In the genomic region with DNA sequence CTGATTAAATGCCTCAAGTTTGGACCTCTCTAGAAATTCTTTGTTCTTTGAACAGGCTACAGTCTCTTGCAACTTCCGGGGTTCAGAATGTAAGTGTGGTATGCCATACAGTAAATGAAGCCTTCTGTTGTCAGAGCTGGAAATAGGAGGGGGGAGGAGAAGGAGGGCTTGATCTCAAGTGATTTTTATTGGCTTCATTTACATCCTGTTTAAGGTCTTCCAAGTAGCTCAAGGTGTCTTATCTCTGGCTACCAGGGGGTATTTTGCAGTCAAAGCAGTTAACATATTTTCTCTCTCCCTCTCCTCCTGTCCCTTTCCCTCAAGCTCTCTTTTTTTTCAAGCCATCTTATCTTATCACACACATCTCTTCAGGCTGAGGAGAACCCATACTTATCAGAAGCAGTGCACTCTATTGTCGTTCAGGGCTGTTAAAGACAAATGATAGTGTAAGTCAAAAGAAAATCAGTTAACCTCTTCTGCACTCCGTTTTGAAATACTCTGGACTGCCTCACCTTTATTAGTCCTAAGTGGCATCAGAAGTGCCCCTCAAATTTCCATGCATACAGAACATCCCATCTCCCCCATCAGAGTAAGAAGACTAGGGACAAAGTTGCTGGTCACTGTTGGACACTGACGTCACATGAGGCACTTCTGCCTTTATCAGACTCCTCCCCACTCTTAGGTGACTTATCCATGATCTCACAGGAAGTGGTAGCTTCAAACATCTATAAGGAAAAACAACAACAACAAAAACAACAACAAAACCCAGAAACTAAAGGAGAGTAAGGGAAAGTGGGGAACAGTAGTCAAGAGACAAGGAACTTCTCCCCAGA, we compare ENCODE assay signal across 19 cellular contexts.
DNase-seq lines count a peak whose midpoint lies in the region; ATAC-seq and TF ChIP-seq lines count a peak whose summit lies in the region.
"Had no signal": no experiment of that assay in that cellular context is flagged by ENCODE, and none has a peak within 500 bp of the region (broad histone marks: within the 10 kb centered on the region; RNA-seq: fewer than 3 reads in every experiment).

No MANE protein-coding gene starts in this region.

- no peak overlapping the region for H3K23ac ChIP-seq in H9 (ENCODE audit: insufficient read length, low read depth, low read length)

- no peak overlapping the region for H3K14ac ChIP-seq in H9 (ENCODE audit: insufficient read depth, low read length)

- H3K18ac ChIP-seq in H9 (ENCODE audit: insufficient read length, low read depth, low read length) = no peak overlapping the region

- H3K9me3 ChIP-seq in cardiac muscle cell (ENCODE audit: low read depth) (no peaks in the 10 kb centered on the region), neural cell (ENCODE audit: low read length) (no peaks in the 10 kb centered on the region), H9 (ENCODE audit: control insufficient read depth, low read depth, low read length) (no peaks in the 10 kb centered on the region), esophagus squamous epithelium (no peaks in the 10 kb centered on the region)
- H3K9me3 ChIP-seq: adrenal gland, Peyer's patch, stomach, vagina had no signal

- H4K91ac ChIP-seq in H9 (ENCODE audit: insufficient read length, low read depth, low read length) = no peak overlapping the region

- TF ChIP-seq RAD21 in neural cell (conservative IDR thresholded peaks at IDR 0.05) = no peak

- no peak overlapping the region for H3K56ac ChIP-seq in H9 (ENCODE audit: insufficient read length, low read depth, low read length)

- H3K27me3 ChIP-seq in cardiac muscle cell (no peaks in the 10 kb centered on the region), neural cell (ENCODE audit: insufficient read depth, low read depth, low read length) (no peaks in the 10 kb centered on the region), H9 (ENCODE audit: insufficient read depth, low read length) (no peaks in the 10 kb centered on the region), esophagus squamous epithelium (no peaks in the 10 kb centered on the region)
- H3K27me3 ChIP-seq: adrenal gland, Peyer's patch, stomach, vagina had no signal

- no peaks in the 10 kb centered on the region for H3F3A ChIP-seq in neural cell (ENCODE audit: insufficient read depth, low read length, poor library complexity, severe bottlenecking)

- H2BK20ac ChIP-seq in H9 (ENCODE audit: low read depth, low read length, poor library complexity, severe bottlenecking) = no peak overlapping the region

- no peak for TF ChIP-seq POLR2A in esophagus squamous epithelium (IDR thresholded peaks at IDR 0.05)

- H2BK120ac ChIP-seq in H9 (ENCODE audit: low read depth, low read length, poor library complexity, severe bottlenecking) = no peak overlapping the region

- no peak overlapping the region for H4K5ac ChIP-seq in H9 (ENCODE audit: insufficient read length, low read depth, low read length)

- H3K79me2 ChIP-seq in neural cell (replicated peaks; ENCODE audit: insufficient read depth, low read length) = peaks cover 41% of the 10 kb centered on the region
- no peaks in the 10 kb centered on the region for H3K79me2 ChIP-seq in H9 (ENCODE audit: insufficient read depth, low read length)

- no peak overlapping the region for H2BK15ac ChIP-seq in H9 (ENCODE audit: low read depth, low read length)

- no peak for TF ChIP-seq EP300 in neural cell (conservative IDR thresholded peaks at IDR 0.05; ENCODE audit: poor library complexity, severe bottlenecking)

- H2AFZ ChIP-seq in neural cell (ENCODE audit: low read depth, low read length) (no peak overlapping the region), H9 (ENCODE audit: low read length) (no peak overlapping the region)

- H3K36me3 ChIP-seq in cardiac muscle cell = no peaks in the 10 kb centered on the region
- H3K36me3 ChIP-seq in neural cell (ENCODE audit: insufficient read depth, low read length) = no peaks in the 10 kb centered on the region
- no peaks in the 10 kb centered on the region for H3K36me3 ChIP-seq in esophagus squamous epithelium
- H3K36me3 ChIP-seq: adrenal gland, Peyer's patch, stomach, vagina had no signal

- H3K27me3 Mint-ChIP-seq in H9 (ENCODE audit: low read depth) = no peaks in the 10 kb centered on the region
- H3K27me3 Mint-ChIP-seq: activated T-helper 17 cell treated with anti-CD3 and anti-CD28 coated beads, Interleukin-2, amount 50 U/mL, for 72 hours; memory B cell had no signal

- H3K23me2 ChIP-seq in H9 (ENCODE audit: insufficient read length, low read depth, low read length, poor library complexity, severe bottlenecking) = no peaks in the 10 kb centered on the region

- TF ChIP-seq CTCF in cardiac muscle cell (IDR thresholded peaks at IDR 0.05; ENCODE audit: low read depth, low read length) (no peak), neural cell (IDR thresholded peaks at IDR 0.05; ENCODE audit: poor library complexity, severe bottlenecking) (no peak), H9 (conservative IDR thresholded peaks at IDR 0.05) (no peak), esophagus squamous epithelium (IDR thresholded peaks at IDR 0.05) (no peak)

- H3K79me1 ChIP-seq in H9 (ENCODE audit: insufficient read depth, low read depth, low read length, poor library complexity, severe bottlenecking) = no peaks in the 10 kb centered on the region

- no peak overlapping the region for H2BK5ac ChIP-seq in H9 (ENCODE audit: insufficient read length, low read length)

- H3K4me3 ChIP-seq in cardiac muscle cell = no peak overlapping the region
- peak overlapping the region; percentile 31 for H3K4me3 ChIP-seq in neural cell (ENCODE audit: low read length)
- H3K4me3 ChIP-seq in esophagus squamous epithelium = no peak overlapping the region
- H3K4me3 ChIP-seq: adrenal gland, Peyer's patch, stomach, vagina had no signal

- no peaks in the 10 kb centered on the region for H3K9me2 ChIP-seq in neural cell (ENCODE audit: insufficient read depth, low read length)

- H3K9me3 Mint-ChIP-seq in H9 = no peaks in the 10 kb centered on the region
- H3K9me3 Mint-ChIP-seq: activated B cell treated with CpG ODN at 0.5 μM for 24 hours; activated T-helper 17 cell treated with anti-CD3 and anti-CD28 coated beads, Interleukin-2, amount 50 U/mL, for 72 hours; memory B cell had no signal

- no peak overlapping the region for H3K4ac ChIP-seq in H9 (ENCODE audit: low read depth, low read length)

- peaks cover 0 to 7% of the 10 kb centered on the region in 2 experiments; a peak in 2 of 4 replicates for H3K4me1 Mint-ChIP-seq in H9
- H3K4me1 Mint-ChIP-seq: activated B cell treated with CpG ODN at 0.5 μM for 24 hours; activated T-helper 17 cell treated with anti-CD3 and anti-CD28 coated beads, Interleukin-2, amount 50 U/mL, for 72 hours; memory B cell had no signal

- no CpG with 5 or more reads among the region's 4 CpGs for WGBS in H9 (ENCODE audit: extremely low coverage, insufficient read length, low lambda C conversion rate)
- WGBS in esophagus squamous epithelium, 2 donors = 38 to 61% methylated on average over 4 of the region's 4 CpGs

- H4K8ac ChIP-seq in H9 (replicated peaks; ENCODE audit: insufficient read length, low read depth, low read length) = no peak overlapping the region

- no peak for ATAC-seq in Right ventricle myocardium superior (ENCODE audit: poor library complexity)
- ATAC-seq: activated T-helper 17 cell treated with anti-CD3 and anti-CD28 coated beads, Interleukin-2, amount 50 U/mL, for 72 hours had no signal

- intact Hi-C loops in Right ventricle myocardium superior (cut with DNase I) = no loop called here
- intact Hi-C loops in esophagus squamous epithelium (cut with DNase I) = no loop called here

- no peak overlapping the region for H3K27ac Mint-ChIP-seq in H9
- H3K27ac Mint-ChIP-seq: activated B cell treated with CpG ODN at 0.5 μM for 24 hours; activated T-helper 17 cell treated with anti-CD3 and anti-CD28 coated beads, Interleukin-2, amount 50 U/mL, for 72 hours; memory B cell had no signal

- H4K20me1 ChIP-seq in neural cell (ENCODE audit: insufficient read depth) (no peaks in the 10 kb centered on the region), H9 (ENCODE audit: control insufficient read depth, insufficient read depth, insufficient read length) (no peaks in the 10 kb centered on the region)

- H2AK5ac ChIP-seq in H9 (ENCODE audit: insufficient read length, low read length) = no peak overlapping the region

- no peaks in the 10 kb centered on the region for H3K36me3 Mint-ChIP-seq in H9 (ENCODE audit: insufficient read depth in 1 of 3, low read depth in 3 of 3)
- H3K36me3 Mint-ChIP-seq: memory B cell had no signal

- H3K27ac ChIP-seq in cardiac muscle cell (peak overlapping the region; percentile 82), neural cell (ENCODE audit: low read length) (no peak overlapping the region), H9 (ENCODE audit: insufficient read length, low read depth, low read length) (no peak overlapping the region), esophagus squamous epithelium (peak overlapping the region in 1 of 4 donors; percentile 37)
- H3K27ac ChIP-seq: stomach, vagina had no signal

- DNase-seq in cardiac muscle cell (ENCODE audit: low read depth in 1 of 2, low spot score in 1 of 2) (peak in 1 of 2 donors; percentile 79), Right ventricle myocardium superior (no peak), NCI-H2227 treated with DMSO at 0.1 percent for 48 hours (lab: John Stamatoyannopoulos, UW) (peak; percentile 43), dermis blood vessel endothelial cell (peak; percentile 68), H9 (no peak), RPMI8226 (no peak), esophagus squamous epithelium (lab: John Stamatoyannopoulos, UW) (no peak)
- DNase-seq: activated B cell treated with CpG ODN at 0.5 μM for 24 hours, adrenal gland, HCEC 1CT, NCI-H2081, NCI-H526 treated with DMSO at 0.1 percent for 48 hours, Peyer's patch, stomach, T-helper 1 cell had no signal

- no peak overlapping the region for H3K9ac ChIP-seq in neural cell (ENCODE audit: low read length)
- H3K9ac ChIP-seq in H9 (ENCODE audit: extremely low read depth, insufficient read length, low read length) = no peak overlapping the region

- H3K4me1 ChIP-seq in cardiac muscle cell (ENCODE audit: low read depth) = peaks cover 76% of the 10 kb centered on the region
- no peaks in the 10 kb centered on the region for H3K4me1 ChIP-seq in H9 (ENCODE audit: insufficient read depth, low read length)
- no peaks in the 10 kb centered on the region for H3K4me1 ChIP-seq in esophagus squamous epithelium
- H3K4me1 ChIP-seq: adrenal gland, Peyer's patch had no signal

- no peak overlapping the region for H3K4me3 Mint-ChIP-seq in H9
- H3K4me3 Mint-ChIP-seq: activated B cell treated with CpG ODN at 0.5 μM for 24 hours; activated T-helper 17 cell treated with anti-CD3 and anti-CD28 coated beads, Interleukin-2, amount 50 U/mL, for 72 hours; memory B cell had no signal

- no peak overlapping the region for H2BK12ac ChIP-seq in H9 (ENCODE audit: insufficient read length, low read depth, low read length)

- no peak overlapping the region for H3T11ph ChIP-seq in H9 (ENCODE audit: low read length)

- H3K4me2 ChIP-seq in neural cell (ENCODE audit: low read length) (peak overlapping the region; percentile 11), H9 (ENCODE audit: insufficient read depth, insufficient read length, low read length) (no peak overlapping the region)

TF ChIP-seq in neural cell, 6 proteins besides CTCF, POLR2A, EP300 and RAD21 (continues in another document):
- no peak for TF ChIP-seq MXI1 (conservative IDR thresholded peaks at IDR 0.05; ENCODE audit: poor library complexity, severe bottlenecking)

Comparison
In these comparisons a context has a peak if more than half of its experiments do, and no peak if none do; other contexts are left out.
1. DNase-seq: peak in NCI-H2227 treated with DMSO at 0.1 percent for 48 hours (single experiment) and dermis blood vessel endothelial cell (single experiment); none in Right ventricle myocardium superior (single experiment), H9 (single experiment), RPMI8226 (single experiment) and esophagus squamous epithelium (single experiment).